In genomic region chr5:150179221-150179620, GRCh38 we compare ENCODE assay signal across 1 cellular context.
TF ChIP-seq lines count a peak whose summit lies in the region.

No MANE protein-coding gene starts in this region.

TF ChIP-seq in IMR-90, 13 proteins besides CTCF, POLR2A, EP300 and RAD21:
- TF ChIP-seq, protein P1, sequence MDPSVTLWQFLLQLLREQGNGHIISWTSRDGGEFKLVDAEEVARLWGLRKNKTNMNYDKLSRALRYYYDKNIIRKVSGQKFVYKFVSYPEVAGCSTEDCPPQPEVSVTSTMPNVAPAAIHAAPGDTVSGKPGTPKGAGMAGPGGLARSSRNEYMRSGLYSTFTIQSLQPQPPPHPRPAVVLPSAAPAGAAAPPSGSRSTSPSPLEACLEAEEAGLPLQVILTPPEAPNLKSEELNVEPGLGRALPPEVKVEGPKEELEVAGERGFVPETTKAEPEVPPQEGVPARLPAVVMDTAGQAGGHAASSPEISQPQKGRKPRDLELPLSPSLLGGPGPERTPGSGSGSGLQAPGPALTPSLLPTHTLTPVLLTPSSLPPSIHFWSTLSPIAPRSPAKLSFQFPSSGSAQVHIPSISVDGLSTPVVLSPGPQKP (IDR thresholded peaks at IDR 0.05; ENCODE audit: borderline replicate concordance, low read depth, low read length), result no peak
- TF ChIP-seq RCOR1 (IDR thresholded peaks at IDR 0.05; ENCODE audit: insufficient replicate concordance, low read length) (no peak), MXI1 (IDR thresholded peaks at IDR 0.05; ENCODE audit: borderline replicate concordance, low read depth, low read length) (no peak), SMC3 (IDR thresholded peaks at IDR 0.05; ENCODE audit: low read depth, low read length) (no peak), MAFK (IDR thresholded peaks at IDR 0.05; ENCODE audit: low read depth, low read length) (no peak), CHD1 (IDR thresholded peaks at IDR 0.05; ENCODE audit: low read depth, low read length) (no peak), BHLHE40 (IDR thresholded peaks at IDR 0.05; ENCODE audit: low read depth, low read length) (no peak), FOS (IDR thresholded peaks at IDR 0.05; ENCODE audit: low read depth, low read length) (no peak), NFE2L2 (IDR thresholded peaks at IDR 0.05; ENCODE audit: low read depth, low read length) (no peak), RFX5 (IDR thresholded peaks at IDR 0.05; ENCODE audit: low read depth, low read length) (no peak), CEBPB (IDR thresholded peaks at IDR 0.05; ENCODE audit: low read depth, low read length) (no peak), MAZ (IDR thresholded peaks at IDR 0.05; ENCODE audit: borderline replicate concordance, low read depth, low read length) (no peak)
- TF ChIP-seq, protein P2, sequence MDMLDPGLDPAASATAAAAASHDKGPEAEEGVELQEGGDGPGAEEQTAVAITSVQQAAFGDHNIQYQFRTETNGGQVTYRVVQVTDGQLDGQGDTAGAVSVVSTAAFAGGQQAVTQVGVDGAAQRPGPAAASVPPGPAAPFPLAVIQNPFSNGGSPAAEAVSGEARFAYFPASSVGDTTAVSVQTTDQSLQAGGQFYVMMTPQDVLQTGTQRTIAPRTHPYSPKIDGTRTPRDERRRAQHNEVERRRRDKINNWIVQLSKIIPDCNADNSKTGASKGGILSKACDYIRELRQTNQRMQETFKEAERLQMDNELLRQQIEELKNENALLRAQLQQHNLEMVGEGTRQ (IDR thresholded peaks at IDR 0.05; ENCODE audit: low read depth, low read length), result no peak
